ENCODE assay signal across 19 cellular contexts in genomic region chr2:119941388-119941787, GRCh38.
"Had no signal": no experiment of that assay in that cellular context is flagged by ENCODE, and none has a peak within 500 bp of the region (broad histone marks: within the 10 kb centered on the region; RNA-seq: fewer than 3 reads in every experiment).

No MANE protein-coding gene starts in this region.

- H3K27me3 Mint-ChIP-seq: activated CD8-positive, alpha-beta T cell treated with anti-CD3 and anti-CD28 coated beads for 36 hours; activated naive CD8-positive, alpha-beta T cell; activated T-cell treated with anti-CD3 and anti-CD28 coated beads, Interleukin-2, amount 50 U/mL, for 24 hours; brain had no signal

- H3K4me1 Mint-ChIP-seq: brain had no signal

- H3K27ac Mint-ChIP-seq: activated CD8-positive, alpha-beta T cell treated with anti-CD3 and anti-CD28 coated beads for 36 hours; activated naive CD4-positive, alpha-beta T cell treated with anti-CD3 and anti-CD28 coated beads for 36 hours; activated naive CD8-positive, alpha-beta T cell; activated T-cell treated with anti-CD3 and anti-CD28 coated beads, Interleukin-2, amount 50 U/mL, for 24 hours had no signal

- H3K9me3 Mint-ChIP-seq: activated naive CD4-positive, alpha-beta T cell treated with anti-CD3 and anti-CD28 coated beads for 36 hours; activated T-cell treated with anti-CD3 and anti-CD28 coated beads, Interleukin-2, amount 50 U/mL, for 24 hours; brain had no signal

- DNase-seq: activated CD4-positive, alpha-beta T cell treated with anti-CD3 and anti-CD28 coated beads for 4 hours; activated CD8-positive, alpha-beta memory T cell treated with anti-CD3 and anti-CD28 coated beads, Interleukin-2, amount 50 U/mL, for 48 hours; activated CD8-positive, alpha-beta T cell treated with anti-CD3 and anti-CD28 coated beads for 36 hours; activated gamma-delta T cell; activated naive CD4-positive, alpha-beta T cell treated with anti-CD3 and anti-CD28 coated beads for 36 hours; activated T-cell treated with anti-CD3 and anti-CD28 coated beads, Interleukin-2, amount 50 U/mL, for 24 hours; amygdala; NCI-H1048; NCI-H146; NCI-H187 treated with DMSO at 0.1 percent for 48 hours; NCI-H2081 treated with DMSO at 0.1 percent for 48 hours; NCI-H2227 treated with DMSO at 0.1 percent for 48 hours; NCI-H446 treated with DMSO at 0.1 percent for 48 hours; NCI-H524 treated with DMSO at 0.1 percent for 48 hours; NCI-H748 treated with DMSO at 0.1 percent for 48 hours; SIG-M5 had no signal

- H3K4me3 Mint-ChIP-seq: activated CD8-positive, alpha-beta T cell treated with anti-CD3 and anti-CD28 coated beads for 36 hours; activated naive CD4-positive, alpha-beta T cell treated with anti-CD3 and anti-CD28 coated beads for 36 hours; activated naive CD8-positive, alpha-beta T cell; activated T-cell treated with anti-CD3 and anti-CD28 coated beads, Interleukin-2, amount 50 U/mL, for 24 hours; brain had no signal

- ATAC-seq: activated CD4-positive, CD25-positive, alpha-beta regulatory T cell treated with anti-CD3 and anti-CD28 coated beads, Interleukin-2, amount 50 U/mL, for 24 hours; activated CD8-positive, alpha-beta T cell treated with anti-CD3 and anti-CD28 coated beads for 36 hours had no signal
